In genomic region chr9:61226438-61226837, GRCh38 we compare ENCODE assay signal across 8 cellular contexts. TPM values are rescaled to one million over a fixed set of nuclear protein-coding genes. Genes with fewer than 3 reads are reported as not detected.
"Had no signal": no experiment of that assay in that cellular context is flagged by ENCODE, and none has a peak within 500 bp of the region (broad histone marks: within the 10 kb centered on the region; RNA-seq: fewer than 3 reads in every experiment).

No MANE protein-coding gene starts in this region.

RNA-seq across cellular contexts. Expression of gene SPATA31A7, which starts 36.6 kb away (rescaled TPM):
- total RNA-seq: activated CD4-positive, alpha-beta memory T cell treated with anti-CD3 and anti-CD28 coated beads, Interleukin-2, amount 10 ng/mL, durations not matched to agents 7 days and 5 days; activated CD8-positive, alpha-beta memory T cell treated with anti-CD3 and anti-CD28 coated beads, Interleukin-2, amount 10 ng/mL, durations not matched to agents 7 days and 5 days; body of pancreas; cerebellum; OCI-LY7; Right ventricle myocardium superior; T-helper 1 cell treated with Interleukin-12 subunit alpha and Interleukin-12 subunit beta and Interleukin-4 antibody, amounts not matched to agents 30 ng/mL and 1 ng/mL, for 36 hours; T-helper 2 cell treated with Interferon-gamma antibody and Interleukin-4, amounts not matched to agents 100 ng/mL and 5 ng/mL, for 36 hours had no signal
